In genomic region chr9:123421801-123422455, GRCh38 we compare ENCODE assay signal across 1 cellular context.
TF ChIP-seq lines count a peak whose summit lies in the region.

No MANE protein-coding gene starts in this region.

TF ChIP-seq in WTC11, 78 proteins besides CTCF, POLR2A, EP300 and RAD21 (continued from another document):
- TF ChIP-seq STAT6 (CRISPR knock-in tag; conservative IDR thresholded peaks at IDR 0.05; ENCODE audit: low read depth), result no peak
- TF ChIP-seq ZNF138 (CRISPR knock-in tag; conservative IDR thresholded peaks at IDR 0.05), result no peak
- no peak for TF ChIP-seq JAZF1 (CRISPR knock-in tag; IDR thresholded peaks at IDR 0.05)
- no peak for TF ChIP-seq CREB1 (CRISPR knock-in tag; IDR thresholded peaks at IDR 0.05)
- TF ChIP-seq MYBL2 (CRISPR knock-in tag; IDR thresholded peaks at IDR 0.05), result no peak
- no peak for TF ChIP-seq ZNF281 (CRISPR knock-in tag; IDR thresholded peaks at IDR 0.05)
- TF ChIP-seq SOX15 (CRISPR knock-in tag; IDR thresholded peaks at IDR 0.05), result no peak
- no peak for TF ChIP-seq FOXK1 (CRISPR knock-in tag; IDR thresholded peaks at IDR 0.05)
- TF ChIP-seq, protein P1, sequence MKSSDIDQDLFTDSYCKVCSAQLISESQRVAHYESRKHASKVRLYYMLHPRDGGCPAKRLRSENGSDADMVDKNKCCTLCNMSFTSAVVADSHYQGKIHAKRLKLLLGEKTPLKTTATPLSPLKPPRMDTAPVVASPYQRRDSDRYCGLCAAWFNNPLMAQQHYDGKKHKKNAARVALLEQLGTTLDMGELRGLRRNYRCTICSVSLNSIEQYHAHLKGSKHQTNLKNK (CRISPR knock-in tag; IDR thresholded peaks at IDR 0.05), result no peak
- no peak for TF ChIP-seq HMGA2 (CRISPR knock-in tag; IDR thresholded peaks at IDR 0.05)
- no peak for TF ChIP-seq ERG (CRISPR knock-in tag; IDR thresholded peaks at IDR 0.05)
- TF ChIP-seq, protein P2, sequence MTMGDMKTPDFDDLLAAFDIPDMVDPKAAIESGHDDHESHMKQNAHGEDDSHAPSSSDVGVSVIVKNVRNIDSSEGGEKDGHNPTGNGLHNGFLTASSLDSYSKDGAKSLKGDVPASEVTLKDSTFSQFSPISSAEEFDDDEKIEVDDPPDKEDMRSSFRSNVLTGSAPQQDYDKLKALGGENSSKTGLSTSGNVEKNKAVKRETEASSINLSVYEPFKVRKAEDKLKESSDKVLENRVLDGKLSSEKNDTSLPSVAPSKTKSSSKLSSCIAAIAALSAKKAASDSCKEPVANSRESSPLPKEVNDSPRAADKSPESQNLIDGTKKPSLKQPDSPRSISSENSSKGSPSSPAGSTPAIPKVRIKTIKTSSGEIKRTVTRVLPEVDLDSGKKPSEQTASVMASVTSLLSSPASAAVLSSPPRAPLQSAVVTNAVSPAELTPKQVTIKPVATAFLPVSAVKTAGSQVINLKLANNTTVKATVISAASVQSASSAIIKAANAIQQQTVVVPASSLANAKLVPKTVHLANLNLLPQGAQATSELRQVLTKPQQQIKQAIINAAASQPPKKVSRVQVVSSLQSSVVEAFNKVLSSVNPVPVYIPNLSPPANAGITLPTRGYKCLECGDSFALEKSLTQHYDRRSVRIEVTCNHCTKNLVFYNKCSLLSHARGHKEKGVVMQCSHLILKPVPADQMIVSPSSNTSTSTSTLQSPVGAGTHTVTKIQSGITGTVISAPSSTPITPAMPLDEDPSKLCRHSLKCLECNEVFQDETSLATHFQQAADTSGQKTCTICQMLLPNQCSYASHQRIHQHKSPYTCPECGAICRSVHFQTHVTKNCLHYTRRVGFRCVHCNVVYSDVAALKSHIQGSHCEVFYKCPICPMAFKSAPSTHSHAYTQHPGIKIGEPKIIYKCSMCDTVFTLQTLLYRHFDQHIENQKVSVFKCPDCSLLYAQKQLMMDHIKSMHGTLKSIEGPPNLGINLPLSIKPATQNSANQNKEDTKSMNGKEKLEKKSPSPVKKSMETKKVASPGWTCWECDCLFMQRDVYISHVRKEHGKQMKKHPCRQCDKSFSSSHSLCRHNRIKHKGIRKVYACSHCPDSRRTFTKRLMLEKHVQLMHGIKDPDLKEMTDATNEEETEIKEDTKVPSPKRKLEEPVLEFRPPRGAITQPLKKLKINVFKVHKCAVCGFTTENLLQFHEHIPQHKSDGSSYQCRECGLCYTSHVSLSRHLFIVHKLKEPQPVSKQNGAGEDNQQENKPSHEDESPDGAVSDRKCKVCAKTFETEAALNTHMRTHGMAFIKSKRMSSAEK (CRISPR knock-in tag; IDR thresholded peaks at IDR 0.05; ENCODE audit: borderline replicate concordance), result no peak
- TF ChIP-seq FOXP1 (CRISPR knock-in tag; IDR thresholded peaks at IDR 0.05; ENCODE audit: borderline replicate concordance), result no peak
